9 cellular contexts compared by ENCODE assay signal in the genomic region with DNA sequence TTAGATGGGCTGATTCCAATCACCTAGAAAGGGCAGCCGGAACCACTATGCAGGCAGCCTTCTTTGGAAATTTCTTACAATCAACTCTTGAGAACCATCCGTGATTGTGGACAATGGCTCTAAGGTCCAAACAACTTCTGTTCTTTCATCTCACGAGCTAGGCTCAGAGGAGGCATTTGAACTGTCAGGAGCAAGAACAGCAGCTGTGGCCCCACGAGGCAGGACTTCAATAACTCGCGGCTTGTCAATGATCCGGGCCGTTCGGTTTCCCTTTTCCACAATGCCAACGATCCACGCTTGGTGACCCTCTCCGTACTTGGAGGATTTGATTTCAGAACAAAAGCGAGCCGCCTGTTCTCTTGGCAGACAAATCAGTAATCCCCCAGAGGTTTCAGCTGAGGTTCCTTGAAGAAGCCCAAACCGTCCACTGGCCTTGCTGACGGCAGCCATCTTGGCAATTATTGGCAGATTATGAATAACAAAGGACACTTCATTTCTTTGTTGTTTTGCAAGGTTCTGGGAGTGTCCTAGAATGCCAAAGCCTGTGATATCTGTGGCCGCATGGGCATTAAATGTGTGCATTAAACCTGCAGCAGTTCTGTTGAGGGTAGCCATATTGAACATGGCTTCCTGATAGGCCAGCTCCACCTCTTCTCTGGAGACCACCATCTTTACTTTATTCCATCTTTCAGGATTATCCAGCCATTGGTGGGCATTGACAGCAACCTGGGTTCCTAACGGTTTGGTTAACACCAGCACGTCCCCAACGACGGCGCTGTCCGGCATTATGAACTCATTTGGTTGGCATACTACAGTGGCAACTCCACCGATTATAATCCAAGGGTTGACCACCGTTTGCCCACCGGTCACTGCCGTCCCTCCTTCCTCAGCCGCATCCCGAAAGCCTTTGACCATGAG. TPM values are rescaled to one million over a fixed set of nuclear protein-coding genes. Genes with fewer than 3 reads are reported as not detected.
DNase-seq lines count a peak whose midpoint lies in the region; ATAC-seq and TF ChIP-seq lines count a peak whose summit lies in the region.
"Had no signal": no experiment of that assay in that cellular context is flagged by ENCODE, and none has a peak within 500 bp of the region (broad histone marks: within the 10 kb centered on the region; RNA-seq: fewer than 3 reads in every experiment).

No MANE protein-coding gene starts in this region.

- no peak for DNase-seq in activated naive CD4-positive, alpha-beta T cell treated with anti-CD3 and anti-CD28 coated beads for 36 hours
- no peak for DNase-seq in activated naive CD4-positive, alpha-beta T cell (lab: John Stamatoyannopoulos, UW)
- DNase-seq in lower leg skin (ENCODE audit: low spot score in 2 of 2) = no peak
- no peak for DNase-seq in type B pancreatic cell (ENCODE audit: extremely low spot score, unreplicated experiment)
- no peak for DNase-seq in SHP77 treated with DMSO at 0.1 percent for 48 hours (lab: John Stamatoyannopoulos, UW)
- no peak for DNase-seq in NCI-H1105 treated with DMSO at 0.1 percent for 48 hours (lab: John Stamatoyannopoulos, UW)

- H3K27ac Mint-ChIP-seq in activated naive CD4-positive, alpha-beta T cell treated with anti-CD3 and anti-CD28 coated beads for 36 hours = peak overlapping the region; percentile 63
- peak overlapping the region; percentile 29 for H3K27ac Mint-ChIP-seq in type B pancreatic cell

- ATAC-seq in HG03135 (IDR thresholded peaks at IDR 0.05; ENCODE audit: unreplicated experiment) = no peak

- peak overlapping the region; percentile 87 for H3K4me3 Mint-ChIP-seq in activated naive CD4-positive, alpha-beta T cell treated with anti-CD3 and anti-CD28 coated beads for 36 hours
- peak overlapping the region; percentile 88 for H3K4me3 Mint-ChIP-seq in type B pancreatic cell

- H3K9me3 Mint-ChIP-seq in activated naive CD4-positive, alpha-beta T cell treated with anti-CD3 and anti-CD28 coated beads for 36 hours = peaks cover 12% of the 10 kb centered on the region
- peaks cover 4% of the 10 kb centered on the region for H3K9me3 Mint-ChIP-seq in type B pancreatic cell

- H3K36me3 Mint-ChIP-seq in activated naive CD4-positive, alpha-beta T cell treated with anti-CD3 and anti-CD28 coated beads for 36 hours (ENCODE audit: low read depth) = peaks cover 31% of the 10 kb centered on the region
- peaks cover 18% of the 10 kb centered on the region for H3K36me3 Mint-ChIP-seq in type B pancreatic cell

- no peak for TF ChIP-seq CTCF in lower leg skin (IDR thresholded peaks at IDR 0.05)
- no peak for TF ChIP-seq CTCF in type B pancreatic cell (conservative IDR thresholded peaks at IDR 0.05)

- CTCF ChIA-PET in activated naive CD4-positive, alpha-beta T cell treated with anti-CD3 and anti-CD28 coated beads for 36 hours (lab: Charles Lee) = interaction anchor here (0.6 to 4.4 kb wide), 5 partner anchors 12 to 184 kb away, joined by 3 to 23 read pairs (median 4); a partner anchor contains a TSS

- peak overlapping the region; percentile 90 for H3K27ac ChIP-seq in angular gyrus (ENCODE audit: low read depth, low read length)

- peaks cover 33% of the 10 kb centered on the region for H3K4me1 Mint-ChIP-seq in activated naive CD4-positive, alpha-beta T cell treated with anti-CD3 and anti-CD28 coated beads for 36 hours (ENCODE audit: low read depth)
- H3K4me1 Mint-ChIP-seq in type B pancreatic cell (ENCODE audit: unreplicated experiment) = peaks cover 21% of the 10 kb centered on the region

- H3K27me3 Mint-ChIP-seq in activated naive CD4-positive, alpha-beta T cell treated with anti-CD3 and anti-CD28 coated beads for 36 hours (ENCODE audit: low read depth) = no peaks in the 10 kb centered on the region
- H3K27me3 Mint-ChIP-seq in type B pancreatic cell = no peaks in the 10 kb centered on the region

- TF ChIP-seq POLR2A in lower leg skin (IDR thresholded peaks at IDR 0.05) = no peak

- WGBS in lower leg skin, 2 donors = 92 to 94% methylated on average over 29 of the region's 29 CpGs

- intact Hi-C loops in activated naive CD4-positive, alpha-beta T cell treated with anti-CD3 and anti-CD28 coated beads for 36 hours (cut with micrococcal nuclease) = loop anchor here (1.0 kb wide), 6 partner anchors 14 to 379 kb away; a partner anchor contains a TSS
- intact Hi-C loops in lower leg skin (cut with DNase I; ENCODE audit: low total_unique reads) = no loop called here

- H3K4me3 ChIP-seq in lower leg skin (ENCODE audit: low read depth, poor library complexity, severe bottlenecking) = peak overlapping the region; percentile 93

RNA-seq across cellular contexts. Expression of a gene that starts 1.2 kb away (rescaled TPM):
- 10 to 100 TPM; 37.8 to 39.2 TPM for total RNA-seq in activated naive CD4-positive, alpha-beta T cell treated with anti-CD3 and anti-CD28 coated beads for 36 hours
- total RNA-seq in lower leg skin = 10 to 100 TPM; 17.7 to 25.3 (median 23.6) TPM
- total RNA-seq in type B pancreatic cell (ENCODE audit: low replicate concordance) = 58.6 and 84.8 TPM in 2 replicates

RNA-seq across cellular contexts. Expression of a gene that starts 14.7 kb away (rescaled TPM):
- total RNA-seq in activated naive CD4-positive, alpha-beta T cell treated with anti-CD3 and anti-CD28 coated beads for 36 hours = 10 to 100 TPM; 69.9 to 73.0 TPM
- 10 to 100 TPM; 14.7 to 18.8 (median 17.9) TPM for total RNA-seq in lower leg skin
- total RNA-seq in type B pancreatic cell (ENCODE audit: low replicate concordance) = 41.8 and 62.1 TPM in 2 replicates

RNA-seq across cellular contexts. Expression of a gene that starts 28.1 kb away (rescaled TPM):
- 10 to 100 TPM; 83.8 to 89.0 TPM for total RNA-seq in activated naive CD4-positive, alpha-beta T cell treated with anti-CD3 and anti-CD28 coated beads for 36 hours
- total RNA-seq in lower leg skin (1 to 10 TPM; 1.6 to 2.3 (median 1.8) TPM), type B pancreatic cell (ENCODE audit: low replicate concordance) (0.33 and 0.48 TPM in 2 replicates)
- total RNA-seq: SK-MEL-5 had no signal

RNA-seq across cellular contexts. Expression of a gene that starts 37.1 kb away (rescaled TPM):
- total RNA-seq in activated naive CD4-positive, alpha-beta T cell treated with anti-CD3 and anti-CD28 coated beads for 36 hours = 1 to 10 TPM; 3.4 to 4.7 TPM
- 10 to 100 TPM in 3 of 4 donors, 1 to 10 TPM in 1; 5.9 to 12.8 (median 11.0) TPM for total RNA-seq in lower leg skin
- total RNA-seq in type B pancreatic cell (ENCODE audit: low replicate concordance) = 4.7 and 15.5 TPM in 2 replicates

RNA-seq across cellular contexts. Expression of a gene that starts 49.3 kb away (rescaled TPM):
- 1 to 10 TPM; 5.3 to 6.0 TPM for total RNA-seq in activated naive CD4-positive, alpha-beta T cell treated with anti-CD3 and anti-CD28 coated beads for 36 hours
- total RNA-seq in lower leg skin = 10 to 100 TPM in 3 of 4 donors, 1 to 10 TPM in 1; 8.3 to 15.6 (median 10.5) TPM
- 14.5 and 21.1 TPM in 2 replicates for total RNA-seq in type B pancreatic cell (ENCODE audit: low replicate concordance)

Comparison
In these comparisons a context has a peak if more than half of its experiments do, and no peak if none do; other contexts are left out.
1. RNA of a gene that starts 28.1 kb away (total RNA-seq): 83.8 to 89.0 TPM in activated naive CD4-positive, alpha-beta T cell treated with anti-CD3 and anti-CD28 coated beads for 36 hours; 1.6 to 2.3 TPM in lower leg skin and 0.33 to 0.48 TPM in type B pancreatic cell; every median in the first group is over 10 times any median in the second.